Comparison of ENCODE assay signal across 19 cellular contexts in the genomic region with DNA sequence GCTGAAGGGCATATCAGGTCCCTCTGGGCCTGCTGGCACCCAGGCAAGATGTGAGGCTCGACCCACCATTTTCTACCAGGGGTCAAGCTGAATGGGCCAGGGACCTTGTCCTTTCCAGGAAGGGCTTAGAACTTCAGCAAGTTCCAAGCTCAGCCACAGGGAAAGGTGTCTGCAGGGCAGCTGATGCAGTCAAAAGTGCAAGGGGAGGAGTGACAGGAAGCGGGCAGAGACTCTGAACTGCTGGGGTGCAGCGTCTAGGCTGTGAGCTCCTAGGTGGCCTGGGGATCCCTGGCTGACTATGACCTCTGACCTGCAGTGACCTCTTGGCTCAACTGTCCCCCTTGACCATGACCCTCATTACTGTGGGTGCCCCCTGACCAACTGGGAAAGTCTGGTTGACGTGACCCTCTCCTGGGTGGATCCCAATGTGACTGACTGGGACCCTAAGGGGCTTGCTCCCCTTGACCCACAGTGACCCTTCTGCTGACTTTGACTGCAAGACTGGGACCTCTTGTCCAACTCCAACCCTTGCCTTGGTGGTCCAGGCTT. TPM values are rescaled to one million over a fixed set of nuclear protein-coding genes. Genes with fewer than 3 reads are reported as not detected.
A peak's percentile ranks its signal among the peaks of the same experiment; 100 is the strongest.
DNase-seq lines count a peak whose midpoint lies in the region; ATAC-seq, FAIRE-seq and TF ChIP-seq lines count a peak whose summit lies in the region.
"Had no signal": no experiment of that assay in that cellular context is flagged by ENCODE, and none has a peak within 500 bp of the region (broad histone marks: within the 10 kb centered on the region; RNA-seq: fewer than 3 reads in every experiment).

No MANE protein-coding gene starts in this region.

- no peak for TF ChIP-seq CTCF in HepG2 (CRISPR knock-in tag; IDR thresholded peaks at IDR 0.05)
- no peak for TF ChIP-seq CTCF in osteocyte (IDR thresholded peaks at IDR 0.05)

- ATAC-seq in T-helper 17 cell (peak; percentile 33), HepG2 (no peak), HG02623 (IDR thresholded peaks at IDR 0.05; ENCODE audit: unreplicated experiment) (no peak)

- H3K4me3 Mint-ChIP-seq in T-helper 1 cell treated with Interleukin-12 subunit alpha and Interleukin-12 subunit beta and Interleukin-4 antibody, amounts not matched to agents 30 μg/mL and 1 μg/mL, for 36 hours: no peak overlapping the region
- H3K4me3 Mint-ChIP-seq in T-helper 17 cell (no peak overlapping the region), osteocyte (ENCODE audit: unreplicated experiment) (no peak overlapping the region)

- 57% methylated on average over 2 of the region's 4 CpGs for WGBS in HepG2 (ENCODE audit: low lambda C conversion rate)

- H3K4me3 ChIP-seq in BLaER1 treated with 17β-estradiol and CSF1 and Interleukin-3, amounts not matched to agents 10 nM and 100 nM: no peak overlapping the region; a peak in 1 of 20 replicates
- no peak overlapping the region for H3K4me3 ChIP-seq in HepG2 (replicated peaks in 1 of 3; ENCODE audit: insufficient read depth in 1 of 3, low read depth in 2 of 3, low read length in 3 of 3)

- H3K27me3 ChIP-seq in BLaER1 treated with 17β-estradiol and CSF1 and Interleukin-3, amounts not matched to agents 10 nM and 100 nM: no peaks in the 10 kb centered on the region
- peaks cover 0 to 4% of the 10 kb centered on the region in 2 experiments; a peak in 3 of 5 replicates for H3K27me3 ChIP-seq in HepG2 (ENCODE audit: control insufficient read depth in 1 of 2, insufficient read depth in 2 of 2, low read length in 2 of 2)

- BruUV-seq in HepG2 (replicated peaks; lab: Mats Ljungman, UMichigan): no TSS peak

- H4K20me1 ChIP-seq in BLaER1 treated with 17β-estradiol and CSF1 and Interleukin-3, amounts not matched to agents 10 nM and 100 nM: 0 out of 22 replicates have a peak, but pooled peaks cover 0 to 5% (median 0%) of the 10 kb centered on the region in 11 experiments
- no peaks in the 10 kb centered on the region for H4K20me1 ChIP-seq in HepG2 (ENCODE audit: insufficient read depth, low read length)

- H3K9me3 ChIP-seq in BLaER1 treated with 17β-estradiol and CSF1 and Interleukin-3, amounts not matched to agents 10 nM and 100 nM (replicated peaks in 1 of 11): no peaks in the 10 kb centered on the region
- H3K9me3 ChIP-seq in T-helper 17 cell (ENCODE audit: control insufficient read depth, low read length, poor library complexity, severe bottlenecking) (no peaks in the 10 kb centered on the region), HepG2 (ENCODE audit: low read length) (no peaks in the 10 kb centered on the region)

- POLR2A ChIA-PET in HepG2 (lab: Yijun Ruan, JAX): no interaction called here

- DNase-seq in T-helper 1 cell (no peak), T-helper 17 cell (no peak), HepG2 (ENCODE audit: low spot score) (no peak), osteocyte (ENCODE audit: extremely low spot score, unreplicated experiment) (no peak)
- DNase-seq in stimulated activated CD4-positive, alpha-beta T cell treated with anti-CD3 and anti-CD28 coated beads, Interleukin-1b, Interleukin-23, amount 100 ng/mL, for 48 hours: no peak
- DNase-seq: GF-D8; GOT3; MM.1S; NCI-H1105 treated with DMSO at 0.1 percent for 48 hours; NCI-H1694 treated with DMSO at 0.1 percent for 48 hours; NCI-H69; NK-92 treated with Interleukin-12 subunit alpha and Interleukin-12 subunit beta, amount 100 ng/mL, for 24 hours had no signal

- FAIRE-seq in HepG2 (lab: Jason Lieb, UNC): no peak

- CTCF ChIA-PET in HepG2 (lab: Yijun Ruan, JAX; ENCODE audit: low intra/inter-chr PET ratio, low total read pairs): no interaction called here

- in situ Hi-C loops in HepG2 (cut with HindIII; ENCODE audit: extremely low pct_ligation_motif_present, low pct_unique_long_range_greater_than_20kb): no loop called here

- H3K27me3 Mint-ChIP-seq in T-helper 1 cell treated with Interleukin-12 subunit alpha and Interleukin-12 subunit beta and Interleukin-4 antibody, amounts not matched to agents 30 μg/mL and 1 μg/mL, for 36 hours (ENCODE audit: low read depth): peaks cover 8% of the 10 kb centered on the region
- peaks cover 22% of the 10 kb centered on the region for H3K27me3 Mint-ChIP-seq in T-helper 17 cell
- H3K27me3 Mint-ChIP-seq in osteocyte (ENCODE audit: unreplicated experiment): peaks cover 30% of the 10 kb centered on the region

- H3K36me3 Mint-ChIP-seq in T-helper 1 cell treated with Interleukin-12 subunit alpha and Interleukin-12 subunit beta and Interleukin-4 antibody, amounts not matched to agents 30 μg/mL and 1 μg/mL, for 36 hours (ENCODE audit: low read depth): no peaks in the 10 kb centered on the region
- H3K36me3 Mint-ChIP-seq in T-helper 17 cell (ENCODE audit: low read depth): no peaks in the 10 kb centered on the region
- no peaks in the 10 kb centered on the region for H3K36me3 Mint-ChIP-seq in osteocyte (ENCODE audit: unreplicated experiment)

- peaks cover 0 to 8% (median 0%) of the 10 kb centered on the region in 11 experiments; a peak in 2 of 22 replicates for H3K36me3 ChIP-seq in BLaER1 treated with 17β-estradiol and CSF1 and Interleukin-3, amounts not matched to agents 10 nM and 100 nM
- no peaks in the 10 kb centered on the region for H3K36me3 ChIP-seq in HepG2 (replicated peaks in 1 of 2; ENCODE audit: control insufficient read depth in 1 of 2, insufficient read depth in 2 of 2, low read length in 2 of 2)

- intact Hi-C loops in HepG2 (cut with micrococcal nuclease; ENCODE audit: unreplicated experiment): no loop called here

- peak overlapping the region; percentile 32 to 99 (median 94) for H3K4me2 ChIP-seq in BLaER1 treated with 17β-estradiol and CSF1 and Interleukin-3, amounts not matched to agents 10 nM and 100 nM
- H3K4me2 ChIP-seq in HepG2 (ENCODE audit: low read depth, low read length): no peak overlapping the region; the same call in 1 of the 2 replicates

- H3K79me2 ChIP-seq in HepG2 (ENCODE audit: insufficient read depth, low read length): no peaks in the 10 kb centered on the region

- H3K4me1 Mint-ChIP-seq in T-helper 1 cell treated with Interleukin-12 subunit alpha and Interleukin-12 subunit beta and Interleukin-4 antibody, amounts not matched to agents 30 μg/mL and 1 μg/mL, for 36 hours (ENCODE audit: low read depth): peaks cover 9% of the 10 kb centered on the region
- peaks cover 8% of the 10 kb centered on the region for H3K4me1 Mint-ChIP-seq in T-helper 17 cell
- H3K4me1 Mint-ChIP-seq in osteocyte (ENCODE audit: unreplicated experiment): peaks cover 4% of the 10 kb centered on the region

- H3K9me3 Mint-ChIP-seq in T-helper 1 cell treated with Interleukin-12 subunit alpha and Interleukin-12 subunit beta and Interleukin-4 antibody, amounts not matched to agents 30 μg/mL and 1 μg/mL, for 36 hours: no peaks in the 10 kb centered on the region
- no peaks in the 10 kb centered on the region for H3K9me3 Mint-ChIP-seq in osteocyte (ENCODE audit: unreplicated experiment)

- H3K27ac ChIP-seq in BLaER1 treated with 17β-estradiol and CSF1 and Interleukin-3, amounts not matched to agents 10 nM and 100 nM: peak overlapping the region in 3 of 11 experiments; percentile 19 to 37 (median 25); a peak in 3 of 22 replicates
- no peak overlapping the region for H3K27ac ChIP-seq in HepG2 (ENCODE audit: extremely low read length, insufficient read depth, low read length)
- H3K27ac ChIP-seq: RWPE1 had no signal

- TF ChIP-seq POLR2A in HepG2 (IDR thresholded peaks at IDR 0.05; ENCODE audit: insufficient read depth in 1 of 2, low read depth in 2 of 2, low read length in 2 of 2): no peak

- H2AFZ ChIP-seq in HepG2 (ENCODE audit: low read length): no peak overlapping the region

- H3K4me1 ChIP-seq in BLaER1 treated with 17β-estradiol and CSF1 and Interleukin-3, amounts not matched to agents 10 nM and 100 nM: peaks cover 56 to 98% (median 86%) of the 10 kb centered on the region in 10 experiments
- H3K4me1 ChIP-seq in HepG2 (ENCODE audit: insufficient read depth, low read length): peaks cover 54% of the 10 kb centered on the region

- no peak overlapping the region for H3K9ac ChIP-seq in BLaER1 treated with 17β-estradiol and CSF1 and Interleukin-3, amounts not matched to agents 10 nM and 100 nM
- H3K9ac ChIP-seq in HepG2 (ENCODE audit: insufficient read depth, low read depth, low read length): no peak overlapping the region

- H3K27ac Mint-ChIP-seq in T-helper 1 cell treated with Interleukin-12 subunit alpha and Interleukin-12 subunit beta and Interleukin-4 antibody, amounts not matched to agents 30 μg/mL and 1 μg/mL, for 36 hours: peak overlapping the region; percentile 10
- H3K27ac Mint-ChIP-seq in T-helper 17 cell: no peak overlapping the region
- no peak overlapping the region for H3K27ac Mint-ChIP-seq in osteocyte (ENCODE audit: unreplicated experiment)

- no peak for TF ChIP-seq RAD21 in HepG2 (CRISPR knock-in tag; IDR thresholded peaks at IDR 0.05)

- TF ChIP-seq EP300 in HepG2 (IDR thresholded peaks at IDR 0.05; ENCODE audit: low read depth in 2 of 2, low read length in 2 of 2): no peak
- no peak for TF ChIP-seq EP300 in HepG2 (CRISPR knock-in tag; IDR thresholded peaks at IDR 0.05; ENCODE audit: borderline replicate concordance)

RNA-seq across cellular contexts. Expression of a gene that starts 14.4 kb away (rescaled TPM):
- total RNA-seq in T-helper 17 cell (10 to 100 TPM; 87.0 to 88.0 TPM), HepG2 (2016; rRNA removed; fragmentation: Illumina TruSeq; extraction: Trizol) (391 and 418 TPM in 2 replicates), osteocyte (157 and 161 TPM in 2 replicates)
- 232 and 239 TPM in 2 replicates for total RNA-seq in HepG2 (2016; cell fraction: cytosol; rRNA removed; fragmentation: Illumina TruSeq; extraction: Trizol; ENCODE audit: low read depth)
- 366 and 400 TPM in 2 replicates for total RNA-seq in HepG2 (2016; cell fraction: insoluble cytoplasmic fraction; rRNA removed; fragmentation: Illumina TruSeq; extraction: Trizol)
- 335 TPM in 2 replicates for total RNA-seq in HepG2 (2016; cell fraction: membrane; rRNA removed; fragmentation: Illumina TruSeq; extraction: Trizol)
- 176 and 181 TPM in 2 replicates for total RNA-seq in HepG2 (2016; cell fraction: nucleus; rRNA removed; fragmentation: Illumina TruSeq; extraction: Trizol)
- polyA plus RNA-seq in HepG2 (2011; rRNA removed): 266 and 288 TPM in 2 replicates
- 264 and 374 TPM in 2 replicates for polyA plus RNA-seq in HepG2 (2011; cell fraction: cytosol; rRNA removed)
- polyA plus RNA-seq in HepG2 (2011; cell fraction: nucleus; rRNA removed): 204 and 219 TPM in 2 replicates
- polyA plus RNA-seq in HepG2 (2012): 224 and 231 TPM in 2 replicates
- polyA plus RNA-seq in HepG2 (2016; cell fraction: cytosol; fragmentation: Illumina TruSeq; extraction: Trizol; ENCODE audit: low read depth): 171 and 195 TPM in 2 replicates
- polyA plus RNA-seq in HepG2 (2016; cell fraction: insoluble cytoplasmic fraction; fragmentation: Illumina TruSeq; extraction: Trizol; ENCODE audit: low read depth): 327 and 374 TPM in 2 replicates
- polyA plus RNA-seq in HepG2 (2016; cell fraction: membrane; fragmentation: Illumina TruSeq; extraction: Trizol; ENCODE audit: low read depth): 204 and 212 TPM in 2 replicates
- 222 and 239 TPM in 2 replicates for polyA plus RNA-seq in HepG2 (2016; cell fraction: nucleus; fragmentation: Illumina TruSeq; extraction: Trizol; ENCODE audit: insufficient read depth, low read depth)
- 289 and 526 TPM in 2 replicates for polyA minus RNA-seq in HepG2 (2011; rRNA and poly(A)+ RNA removed; ENCODE audit: low replicate concordance)
- 174 and 198 TPM in 2 replicates for polyA minus RNA-seq in HepG2 (2011; cell fraction: cytosol; rRNA and poly(A)+ RNA removed)
- 192 and 208 TPM in 2 replicates for polyA minus RNA-seq in HepG2 (2011; cell fraction: nucleus; rRNA and poly(A)+ RNA removed)

RNA-seq across cellular contexts. Expression of a gene that starts 42.5 kb away (rescaled TPM):
- total RNA-seq in T-helper 17 cell (under 1 TPM; 0.73 to 0.85 TPM), HepG2 (2016; rRNA removed; fragmentation: Illumina TruSeq; extraction: Trizol) (0.09 TPM in 1 of 2 replicates, not detected in the other), osteocyte (0.59 and 0.91 TPM in 2 replicates)
- 0.71 TPM in 1 of 2 replicates, not detected in the other for total RNA-seq in HepG2 (2016; cell fraction: cytosol; rRNA removed; fragmentation: Illumina TruSeq; extraction: Trizol; ENCODE audit: low read depth)
- 0.22 TPM in 1 of 2 replicates, not detected in the other for total RNA-seq in HepG2 (2016; cell fraction: insoluble cytoplasmic fraction; rRNA removed; fragmentation: Illumina TruSeq; extraction: Trizol)
- not detected in 2 replicates for total RNA-seq in HepG2 (2016; cell fraction: membrane; rRNA removed; fragmentation: Illumina TruSeq; extraction: Trizol)
- total RNA-seq in HepG2 (2016; cell fraction: nucleus; rRNA removed; fragmentation: Illumina TruSeq; extraction: Trizol): not detected in 2 replicates
- polyA plus RNA-seq in HepG2 (2011; rRNA removed): not detected in 2 replicates
- polyA plus RNA-seq in HepG2 (2011; cell fraction: cytosol; rRNA removed): not detected in 2 replicates
- polyA plus RNA-seq in HepG2 (2011; cell fraction: nucleus; rRNA removed): 0.19 and 0.24 TPM in 2 replicates
- polyA plus RNA-seq in HepG2 (2012): 0.59 TPM in 1 of 2 replicates, not detected in the other
- not detected in 2 replicates for polyA plus RNA-seq in HepG2 (2016; cell fraction: cytosol; fragmentation: Illumina TruSeq; extraction: Trizol; ENCODE audit: low read depth)
- not detected in 2 replicates for polyA plus RNA-seq in HepG2 (2016; cell fraction: insoluble cytoplasmic fraction; fragmentation: Illumina TruSeq; extraction: Trizol; ENCODE audit: low read depth)
- not detected in 2 replicates for polyA plus RNA-seq in HepG2 (2016; cell fraction: membrane; fragmentation: Illumina TruSeq; extraction: Trizol; ENCODE audit: low read depth)
- polyA plus RNA-seq in HepG2 (2016; cell fraction: nucleus; fragmentation: Illumina TruSeq; extraction: Trizol; ENCODE audit: insufficient read depth, low read depth): 0.80 and 2.1 TPM in 2 replicates
- polyA minus RNA-seq in HepG2 (2011; rRNA and poly(A)+ RNA removed; ENCODE audit: low replicate concordance): 0.21 TPM in 1 of 2 replicates, not detected in the other
- not detected in 2 replicates for polyA minus RNA-seq in HepG2 (2011; cell fraction: cytosol; rRNA and poly(A)+ RNA removed)
- polyA minus RNA-seq in HepG2 (2011; cell fraction: nucleus; rRNA and poly(A)+ RNA removed): 0.87 TPM in 1 of 2 replicates, not detected in the other
- total RNA-seq: A172, Daoy had no signal
- polyA plus RNA-seq: BJ had no signal
